Comparison of ENCODE assay signal across 8 cellular contexts in genomic region chr1:70354332-70355110, GRCh38. TPM values are rescaled to one million over a fixed set of nuclear protein-coding genes. Genes with fewer than 3 reads are reported as not detected.
DNase-seq lines count a peak whose midpoint lies in the region; TF ChIP-seq lines count a peak whose summit lies in the region.

ANKRD13C (minus strand) TSS chr1:70354722; CDS start chr1:70354408, 314 bp downstream.

- peak within 1 kb of the TSS; percentile 82 for H3K4me2 ChIP-seq in H9 (ENCODE audit: insufficient read depth, insufficient read length, low read length)
- H3K4me2 ChIP-seq in neural cell (ENCODE audit: low read length), result peak within 1 kb of the TSS; percentile 93

- peak within 1 kb of the TSS; percentile 44 for H3K27ac ChIP-seq in H9 (ENCODE audit: insufficient read length, low read depth, low read length)
- H3K27ac ChIP-seq in neural cell (ENCODE audit: low read length), result peak within 1 kb of the TSS; percentile 97
- peak within 1 kb of the TSS; percentile 83 to 97 (median 95) for H3K27ac ChIP-seq in stomach

- H3K27ac Mint-ChIP-seq in H9, result peak within 1 kb of the TSS; percentile 97 to 100 (median 99)

- H3K27me3 Mint-ChIP-seq in H9 (ENCODE audit: low read depth), result no peaks in the 10 kb centered on the region

- no peak within 1 kb of the TSS for H2BK15ac ChIP-seq in H9 (ENCODE audit: low read depth, low read length)

- no peaks in the 10 kb centered on the region for H3F3A ChIP-seq in neural cell (ENCODE audit: insufficient read depth, low read length, poor library complexity, severe bottlenecking)

- peaks cover 5% of the 10 kb centered on the region for H3K23me2 ChIP-seq in H9 (ENCODE audit: insufficient read length, low read depth, low read length, poor library complexity, severe bottlenecking)

- peak within 1 kb of the TSS; percentile 97 for H3K18ac ChIP-seq in H9 (ENCODE audit: insufficient read length, low read depth, low read length)

- peak in 2 of 4 donors; percentile 57 to 62 for TF ChIP-seq POLR2A in stomach (IDR thresholded peaks at IDR 0.05)

- no peak within 1 kb of the TSS for H3K4ac ChIP-seq in H9 (ENCODE audit: low read depth, low read length)

- no peaks in the 10 kb centered on the region for H3K27me3 ChIP-seq in H9 (ENCODE audit: insufficient read depth, low read length)
- H3K27me3 ChIP-seq in MG63, result no peaks in the 10 kb centered on the region
- no peaks in the 10 kb centered on the region for H3K27me3 ChIP-seq in neural cell (ENCODE audit: insufficient read depth, low read depth, low read length)
- no peaks in the 10 kb centered on the region for H3K27me3 ChIP-seq in stomach

- no peak within 1 kb of the TSS for H4K8ac ChIP-seq in H9 (replicated peaks; ENCODE audit: insufficient read length, low read depth, low read length)

- no peaks in the 10 kb centered on the region; a peak in 1 of 5 replicates for H3K9me3 Mint-ChIP-seq in H9

- no peak within 1 kb of the TSS for H2BK20ac ChIP-seq in H9 (ENCODE audit: low read depth, low read length, poor library complexity, severe bottlenecking)

- no peak within 1 kb of the TSS for H2BK12ac ChIP-seq in H9 (ENCODE audit: insufficient read length, low read depth, low read length)

- no peak within 1 kb of the TSS for H2AK5ac ChIP-seq in H9 (ENCODE audit: insufficient read length, low read length)

- H3K9me3 ChIP-seq in ES-I3 (ENCODE audit: control insufficient read depth, insufficient read depth, low read length), result no peaks in the 10 kb centered on the region
- no peaks in the 10 kb centered on the region for H3K9me3 ChIP-seq in H9 (ENCODE audit: control insufficient read depth, low read depth, low read length)
- no peaks in the 10 kb centered on the region for H3K9me3 ChIP-seq in MG63
- no peaks in the 10 kb centered on the region for H3K9me3 ChIP-seq in neural cell (ENCODE audit: low read length)
- no peaks in the 10 kb centered on the region for H3K9me3 ChIP-seq in stomach

- no peak within 1 kb of the TSS for H2BK120ac ChIP-seq in H9 (ENCODE audit: low read depth, low read length, poor library complexity, severe bottlenecking)

- no peak within 1 kb of the TSS for H3T11ph ChIP-seq in H9 (ENCODE audit: low read length)

- H3K36me3 Mint-ChIP-seq in H9 (ENCODE audit: insufficient read depth in 1 of 3, low read depth in 3 of 3), result peaks cover 1 to 7% (median 5%) of the 10 kb centered on the region in 3 experiments; a peak in 4 of 7 replicates

- H3K79me2 ChIP-seq in H9 (ENCODE audit: insufficient read depth, low read length) (peaks cover 16% of the 10 kb centered on the region; the same call in 1 of the 2 replicates), neural cell (replicated peaks; ENCODE audit: insufficient read depth, low read length) (peaks cover 46% of the 10 kb centered on the region)

- H3K9ac ChIP-seq in ES-I3 (ENCODE audit: low read depth, low read length) (peak within 1 kb of the TSS; percentile 96), H9 (ENCODE audit: extremely low read depth, insufficient read length, low read length) (peak within 1 kb of the TSS; percentile 98), neural cell (ENCODE audit: low read length) (peak within 1 kb of the TSS; percentile 97)

- intact Hi-C loops in stomach (cut with DNase I; ENCODE audit: low total_unique reads), result no loop called here

- WGBS in H9 (ENCODE audit: extremely low coverage, insufficient read length, low lambda C conversion rate), result no CpG with 5 or more reads among the region's 65 CpGs
- WGBS in stomach, 5 donors, result 0 to 1% (median 1%) methylated on average over 32 to 65 of the region's 65 CpGs

- no peak within 1 kb of the TSS for H2BK5ac ChIP-seq in H9 (ENCODE audit: insufficient read length, low read length)

- DNase-seq in H9, result peak; percentile 95
- peak; percentile 94 for DNase-seq in MG63
- peak; percentile 87 for DNase-seq in SHP77 treated with DMSO at 0.1 percent for 48 hours (lab: John Stamatoyannopoulos, UW)
- DNase-seq in activated gamma-delta T cell (lab: John Stamatoyannopoulos, UW), result peak; percentile 66
- DNase-seq in fibroblast of villous mesenchyme (ENCODE audit: low read depth), result peak; percentile 98
- DNase-seq in stomach, result peak; percentile 93

- H3K23ac ChIP-seq in H9 (ENCODE audit: insufficient read length, low read depth, low read length), result no peak within 1 kb of the TSS

- peak; percentile 57 for TF ChIP-seq RAD21 in neural cell (conservative IDR thresholded peaks at IDR 0.05)

- TF ChIP-seq EP300 in neural cell (conservative IDR thresholded peaks at IDR 0.05; ENCODE audit: poor library complexity, severe bottlenecking), result peak; percentile 80
- TF ChIP-seq EP300 in stomach (IDR thresholded peaks at IDR 0.05), result peak; percentile 18

- no peak within 1 kb of the TSS for H4K91ac ChIP-seq in H9 (ENCODE audit: insufficient read length, low read depth, low read length)

- H4K5ac ChIP-seq in H9 (ENCODE audit: insufficient read length, low read depth, low read length), result peak within 1 kb of the TSS; percentile 41

- peak within 1 kb of the TSS; percentile 98 for H3K14ac ChIP-seq in H9 (ENCODE audit: insufficient read depth, low read length)

- no peaks in the 10 kb centered on the region for H3K4me1 ChIP-seq in ES-I3 (ENCODE audit: insufficient read depth, low read length)
- H3K4me1 ChIP-seq in H9 (ENCODE audit: insufficient read depth, low read length), result no peaks in the 10 kb centered on the region
- peaks cover 22 to 57% (median 46%) of the 10 kb centered on the region in 4 donors for H3K4me1 ChIP-seq in stomach

- peak within 1 kb of the TSS; percentile 95 for H3K4me3 ChIP-seq in MG63
- peak within 1 kb of the TSS; percentile 96 for H3K4me3 ChIP-seq in fibroblast of villous mesenchyme (ENCODE audit: low read depth, low read length)
- peak within 1 kb of the TSS; percentile 95 for H3K4me3 ChIP-seq in neural cell (ENCODE audit: low read length)
- peak within 1 kb of the TSS; percentile 90 to 96 (median 95) for H3K4me3 ChIP-seq in stomach

- H3K79me1 ChIP-seq in H9 (ENCODE audit: insufficient read depth, low read depth, low read length, poor library complexity, severe bottlenecking), result no peaks in the 10 kb centered on the region

- peaks cover 14 to 21% of the 10 kb centered on the region in 2 experiments for H3K4me1 Mint-ChIP-seq in H9

- peak; percentile 15; the same call in 2 of the 3 replicates for TF ChIP-seq CTCF in H9 (conservative IDR thresholded peaks at IDR 0.05)
- TF ChIP-seq CTCF in fibroblast of villous mesenchyme (IDR thresholded peaks at IDR 0.05; ENCODE audit: insufficient read depth, low read depth, low read length), result peak; percentile 26
- no peak for TF ChIP-seq CTCF in neural cell (IDR thresholded peaks at IDR 0.05; ENCODE audit: poor library complexity, severe bottlenecking)
- TF ChIP-seq CTCF in stomach (IDR thresholded peaks at IDR 0.05), result no peak

- peak within 1 kb of the TSS; percentile 25 for H3K56ac ChIP-seq in H9 (ENCODE audit: insufficient read length, low read depth, low read length)

- H4K20me1 ChIP-seq in H9 (ENCODE audit: control insufficient read depth, insufficient read depth, insufficient read length), result no peaks in the 10 kb centered on the region
- no peaks in the 10 kb centered on the region for H4K20me1 ChIP-seq in neural cell (ENCODE audit: insufficient read depth)

- H3K4me3 Mint-ChIP-seq in H9, result peak within 1 kb of the TSS; percentile 91 to 93

- no peaks in the 10 kb centered on the region for H3K9me2 ChIP-seq in neural cell (ENCODE audit: insufficient read depth, low read length)

- H2AFZ ChIP-seq in H9 (ENCODE audit: low read length) (peak within 1 kb of the TSS; percentile 57), neural cell (ENCODE audit: low read depth, low read length) (peak within 1 kb of the TSS; percentile 91)

- H3K36me3 ChIP-seq in ES-I3 (ENCODE audit: insufficient read depth, low read length) (no peaks in the 10 kb centered on the region; the same call in 1 of the 2 replicates), MG63 (peaks cover 19% of the 10 kb centered on the region), neural cell (ENCODE audit: insufficient read depth, low read length) (no peaks in the 10 kb centered on the region), stomach (peaks cover 0 to 7% (median 3%) of the 10 kb centered on the region in 4 donors)

TF ChIP-seq in neural cell, 6 proteins besides CTCF, POLR2A, EP300 and RAD21 (continues in another document):
- peak; percentile 87 for TF ChIP-seq MXI1 (conservative IDR thresholded peaks at IDR 0.05; ENCODE audit: poor library complexity, severe bottlenecking)
- TF ChIP-seq REST (IDR thresholded peaks at IDR 0.05; ENCODE audit: borderline replicate concordance), result peak; percentile 92
- TF ChIP-seq EZH2 (IDR thresholded peaks at IDR 0.05; ENCODE audit: borderline replicate concordance, insufficient read depth, low read length, poor library complexity, severe bottlenecking), result no peak
- TF ChIP-seq SMC3 (conservative IDR thresholded peaks at IDR 0.05; ENCODE audit: poor library complexity), result peak; percentile 50
- TF ChIP-seq TAF1 (IDR thresholded peaks at IDR 0.05; ENCODE audit: low read depth), result peak; percentile 99

RNA-seq across cellular contexts. Expression of gene ANKRD13C, which starts in this region (rescaled TPM):
- total RNA-seq in H9 (2021) (19.7 and 21.1 TPM in 2 replicates), fibroblast of villous mesenchyme (34.5 and 50.1 TPM in 2 replicates), stomach (100 to 1,000 TPM in 1 of 5 donors, 10 to 100 TPM in 4; 12.9 to 135 (median 19.1) TPM)
- 16.1 and 19.1 TPM in 2 replicates for total RNA-seq in MG63 (2014; rRNA removed; shearing (Covaris generic); ENCODE audit: low replicate concordance)
- polyA plus RNA-seq in neural cell (52.7 and 53.3 TPM in 2 replicates), stomach (10 to 100 TPM in 1 of 3 donors, 1 to 10 TPM in 2; 6.8 to 12.7 (median 9.3) TPM)
- 96.9 and 102 TPM in 2 replicates for polyA minus RNA-seq in neural cell

Comparison
In these comparisons a context has a peak if more than half of its experiments do, and no peak if none do; other contexts are left out.
1. Peak in every context shown above with its lines: DNase-seq, H3K4me3 ChIP-seq and H3K27ac ChIP-seq.
2. H3K27ac ChIP-seq: peak in every context shown above with its lines; median percentile 97 in neural cell; 95 in stomach; 44 in H9.
3. CTCF ChIP-seq: peak in H9 (single experiment) and fibroblast of villous mesenchyme (single experiment); none in neural cell (single experiment) and stomach (0 of 7).